Comparison of ENCODE assay signal across 1 cellular context in the genomic region with DNA sequence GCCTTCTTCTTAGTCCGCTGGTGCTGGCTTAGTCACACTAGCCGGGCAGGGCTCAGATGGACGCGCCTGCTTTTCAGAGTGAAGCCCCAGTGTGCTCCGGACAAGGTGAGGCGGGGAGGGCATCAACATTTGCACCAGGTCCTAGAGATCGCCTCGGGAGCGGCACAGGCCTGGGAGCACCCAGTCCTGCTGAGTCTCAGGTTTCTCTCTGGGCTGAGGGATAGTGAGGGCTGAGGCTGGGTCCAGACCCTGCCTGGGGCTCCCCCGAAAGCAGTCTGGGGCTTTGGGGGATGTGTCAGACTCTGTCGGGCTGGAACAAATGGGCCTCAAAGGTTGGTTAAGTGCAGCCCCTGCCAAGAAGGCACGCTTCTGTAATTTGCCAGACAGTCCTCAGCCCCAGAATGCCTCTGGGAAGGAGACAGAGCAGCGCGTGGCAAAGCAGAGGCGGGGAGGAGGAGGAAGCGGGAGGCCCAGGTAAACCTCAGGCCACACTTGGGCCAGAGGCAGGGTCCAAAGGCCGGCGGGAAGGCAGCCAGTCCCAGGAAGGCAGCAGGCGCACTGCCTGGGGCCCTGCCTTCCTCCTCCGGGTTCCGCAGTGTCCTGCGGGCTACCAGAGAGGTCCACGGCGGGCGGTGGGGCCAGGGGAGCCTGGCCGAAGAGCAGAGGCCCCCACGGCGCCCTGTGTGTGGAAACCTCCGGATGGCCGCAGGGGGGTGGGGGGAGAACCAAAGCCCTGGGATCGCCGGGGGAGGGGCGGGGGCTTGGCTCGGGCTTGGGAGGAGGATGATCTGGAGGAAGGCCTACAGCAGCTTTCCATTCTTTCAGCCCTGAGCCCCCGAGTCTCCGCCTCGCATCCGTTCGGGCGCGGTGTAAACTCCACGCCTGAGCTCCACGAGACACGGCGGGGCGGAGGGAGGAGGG.
TF ChIP-seq lines count a peak whose summit lies in the region.

No MANE protein-coding gene starts in this region.

TF ChIP-seq in IMR-90, 13 proteins besides CTCF, POLR2A, EP300 and RAD21:
- TF ChIP-seq, protein P1, sequence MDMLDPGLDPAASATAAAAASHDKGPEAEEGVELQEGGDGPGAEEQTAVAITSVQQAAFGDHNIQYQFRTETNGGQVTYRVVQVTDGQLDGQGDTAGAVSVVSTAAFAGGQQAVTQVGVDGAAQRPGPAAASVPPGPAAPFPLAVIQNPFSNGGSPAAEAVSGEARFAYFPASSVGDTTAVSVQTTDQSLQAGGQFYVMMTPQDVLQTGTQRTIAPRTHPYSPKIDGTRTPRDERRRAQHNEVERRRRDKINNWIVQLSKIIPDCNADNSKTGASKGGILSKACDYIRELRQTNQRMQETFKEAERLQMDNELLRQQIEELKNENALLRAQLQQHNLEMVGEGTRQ (IDR thresholded peaks at IDR 0.05; ENCODE audit: low read depth, low read length), result no peak
- TF ChIP-seq CEBPB (IDR thresholded peaks at IDR 0.05; ENCODE audit: low read depth, low read length) (no peak), FOS (IDR thresholded peaks at IDR 0.05; ENCODE audit: low read depth, low read length) (no peak), RCOR1 (IDR thresholded peaks at IDR 0.05; ENCODE audit: insufficient replicate concordance, low read length) (no peak), NFE2L2 (IDR thresholded peaks at IDR 0.05; ENCODE audit: low read depth, low read length) (no peak), SMC3 (IDR thresholded peaks at IDR 0.05; ENCODE audit: low read depth, low read length) (no peak), MXI1 (IDR thresholded peaks at IDR 0.05; ENCODE audit: borderline replicate concordance, low read depth, low read length) (no peak), RFX5 (IDR thresholded peaks at IDR 0.05; ENCODE audit: low read depth, low read length) (no peak), MAZ (IDR thresholded peaks at IDR 0.05; ENCODE audit: borderline replicate concordance, low read depth, low read length) (no peak), CHD1 (IDR thresholded peaks at IDR 0.05; ENCODE audit: low read depth, low read length) (no peak), MAFK (IDR thresholded peaks at IDR 0.05; ENCODE audit: low read depth, low read length) (no peak), BHLHE40 (IDR thresholded peaks at IDR 0.05; ENCODE audit: low read depth, low read length) (no peak)
- TF ChIP-seq, protein P2, sequence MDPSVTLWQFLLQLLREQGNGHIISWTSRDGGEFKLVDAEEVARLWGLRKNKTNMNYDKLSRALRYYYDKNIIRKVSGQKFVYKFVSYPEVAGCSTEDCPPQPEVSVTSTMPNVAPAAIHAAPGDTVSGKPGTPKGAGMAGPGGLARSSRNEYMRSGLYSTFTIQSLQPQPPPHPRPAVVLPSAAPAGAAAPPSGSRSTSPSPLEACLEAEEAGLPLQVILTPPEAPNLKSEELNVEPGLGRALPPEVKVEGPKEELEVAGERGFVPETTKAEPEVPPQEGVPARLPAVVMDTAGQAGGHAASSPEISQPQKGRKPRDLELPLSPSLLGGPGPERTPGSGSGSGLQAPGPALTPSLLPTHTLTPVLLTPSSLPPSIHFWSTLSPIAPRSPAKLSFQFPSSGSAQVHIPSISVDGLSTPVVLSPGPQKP (IDR thresholded peaks at IDR 0.05; ENCODE audit: borderline replicate concordance, low read depth, low read length), result no peak
